ENCODE assay signal across 25 cellular contexts in the genomic region with DNA sequence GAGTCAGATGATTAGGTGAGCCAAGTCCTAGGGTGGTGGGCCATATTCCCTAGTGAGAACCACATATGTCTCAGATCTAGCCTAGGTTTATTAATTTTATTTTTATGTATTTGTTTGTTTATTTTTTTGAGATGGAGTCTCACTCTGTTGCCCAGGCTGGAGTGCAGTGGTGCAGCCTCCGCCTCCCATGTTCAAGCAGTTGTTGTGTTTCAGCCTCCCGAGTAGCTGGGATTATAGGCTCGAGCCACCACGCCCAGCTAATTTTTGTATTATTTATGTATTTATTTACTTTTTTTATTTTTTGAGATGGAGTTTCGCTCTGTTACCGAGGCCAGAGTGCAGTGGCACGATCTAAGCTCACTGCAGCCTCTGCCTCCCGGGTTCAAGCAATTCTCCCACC. TPM values are rescaled to one million over a fixed set of nuclear protein-coding genes. Genes with fewer than 3 reads are reported as not detected.
DNase-seq lines count a peak whose midpoint lies in the region; ATAC-seq and TF ChIP-seq lines count a peak whose summit lies in the region.
"Had no signal": no experiment of that assay in that cellular context is flagged by ENCODE, and none has a peak within 500 bp of the region (broad histone marks: within the 10 kb centered on the region; RNA-seq: fewer than 3 reads in every experiment).

No MANE protein-coding gene starts in this region.

- no peaks in the 10 kb centered on the region for H3K27me3 Mint-ChIP-seq in chondrocyte (ENCODE audit: low read depth)
- H3K27me3 Mint-ChIP-seq in activated CD4-positive, alpha-beta T cell treated with anti-CD3 and anti-CD28 coated beads for 36 hours, result no peaks in the 10 kb centered on the region
- H3K27me3 Mint-ChIP-seq: B cell; CD4-positive, alpha-beta memory T cell; CD4-positive, alpha-beta T cell; CD4-positive, CD25-positive, alpha-beta regulatory T cell; CD8-positive, alpha-beta memory T cell had no signal

- POLR2A ChIA-PET in activated CD4-positive, alpha-beta T cell treated with anti-CD3 and anti-CD28 coated beads for 36 hours (lab: Charles Lee), result no interaction called here

- no peak overlapping the region for H3K27ac Mint-ChIP-seq in chondrocyte (ENCODE audit: unreplicated experiment)
- no peak overlapping the region for H3K27ac Mint-ChIP-seq in activated CD4-positive, alpha-beta T cell treated with anti-CD3 and anti-CD28 coated beads for 36 hours
- H3K27ac Mint-ChIP-seq: B cell; CD4-positive, alpha-beta T cell; CD8-positive, alpha-beta T cell had no signal

- intact Hi-C loops in activated CD4-positive, alpha-beta T cell treated with anti-CD3 and anti-CD28 coated beads for 36 hours (cut with DNase I, micrococcal nuclease), result no loop called here

- CTCF ChIA-PET in activated CD4-positive, alpha-beta T cell treated with anti-CD3 and anti-CD28 coated beads for 36 hours (lab: Charles Lee), result no interaction called here

- DNase-seq in chondrocyte (ENCODE audit: low spot score), result peak; percentile 12
- DNase-seq in activated CD4-positive, alpha-beta T cell treated with anti-CD3 and anti-CD28 coated beads for 36 hours, result no peak
- DNase-seq: 8988T; ACHN; AML-193; BE2C; C1 segment of cervical spinal cord; Caco-2; Calu3; CD4-positive, alpha-beta memory T cell; CD4-positive, alpha-beta T cell; CD4-positive, CD25-positive, alpha-beta regulatory T cell; CD8-positive, alpha-beta memory T cell; CD8-positive, alpha-beta T cell; COR-L47; DMS 273 treated with DMSO at 0.1 percent for 48 hours; DMS153; DMS53; DMS79; DMS79 treated with DMSO at 0.1 percent for 48 hours; DND-41; EL had no signal

- peaks cover 59% of the 10 kb centered on the region for H3K36me3 Mint-ChIP-seq in chondrocyte (ENCODE audit: low read depth)
- peaks cover 74% of the 10 kb centered on the region for H3K36me3 Mint-ChIP-seq in activated CD4-positive, alpha-beta T cell treated with anti-CD3 and anti-CD28 coated beads for 36 hours (ENCODE audit: low read depth)

- H3K4me3 Mint-ChIP-seq in chondrocyte (ENCODE audit: unreplicated experiment), result no peak overlapping the region
- no peak overlapping the region for H3K4me3 Mint-ChIP-seq in activated CD4-positive, alpha-beta T cell treated with anti-CD3 and anti-CD28 coated beads for 36 hours
- H3K4me3 Mint-ChIP-seq: B cell; CD14-positive monocyte; CD4-positive, alpha-beta memory T cell; CD4-positive, alpha-beta T cell; CD4-positive, CD25-positive, alpha-beta regulatory T cell; CD8-positive, alpha-beta memory T cell; CD8-positive, alpha-beta T cell had no signal

- no peaks in the 10 kb centered on the region for H3K9me3 Mint-ChIP-seq in chondrocyte (ENCODE audit: low read depth)
- H3K9me3 Mint-ChIP-seq in activated CD4-positive, alpha-beta T cell treated with anti-CD3 and anti-CD28 coated beads for 36 hours (ENCODE audit: low read depth), result no peaks in the 10 kb centered on the region
- H3K9me3 Mint-ChIP-seq: CD14-positive monocyte; CD4-positive, alpha-beta memory T cell; CD4-positive, alpha-beta T cell; CD4-positive, CD25-positive, alpha-beta regulatory T cell; CD8-positive, alpha-beta memory T cell; CD8-positive, alpha-beta T cell had no signal

- H3K4me1 Mint-ChIP-seq in chondrocyte (ENCODE audit: low read depth), result peaks cover 17% of the 10 kb centered on the region
- H3K4me1 Mint-ChIP-seq in activated CD4-positive, alpha-beta T cell treated with anti-CD3 and anti-CD28 coated beads for 36 hours, result no peaks in the 10 kb centered on the region
- H3K4me1 Mint-ChIP-seq: B cell; CD14-positive monocyte; CD4-positive, alpha-beta memory T cell; CD4-positive, CD25-positive, alpha-beta regulatory T cell; CD8-positive, alpha-beta memory T cell had no signal

- TF ChIP-seq CTCF in chondrocyte (IDR thresholded peaks at IDR 0.05), result no peak

- no peak for ATAC-seq in activated CD4-positive, alpha-beta T cell treated with anti-CD3 and anti-CD28 coated beads for 36 hours
- ATAC-seq: A549; CD8-positive, alpha-beta T cell had no signal

RNA-seq across cellular contexts. Expression of gene NUP188, which starts 36.0 kb away (rescaled TPM):
- 36.0 to 51.8 TPM (median 38.2 TPM) in 3 replicates for total RNA-seq in chondrocyte
- 100 to 1,000 TPM; 102 to 124 TPM for total RNA-seq in activated CD4-positive, alpha-beta T cell treated with anti-CD3 and anti-CD28 coated beads for 36 hours

RNA-seq across cellular contexts. Expression of gene DOLK, which starts 36.1 kb away (rescaled TPM):
- 21.5 to 24.7 TPM (median 22.2 TPM) in 3 replicates for total RNA-seq in chondrocyte
- total RNA-seq in activated CD4-positive, alpha-beta T cell treated with anti-CD3 and anti-CD28 coated beads for 36 hours, result 1 to 10 TPM; 4.8 to 5.0 TPM

RNA-seq across cellular contexts. Expression of gene SH3GLB2, which starts 44.6 kb away (rescaled TPM):
- total RNA-seq in chondrocyte, result 57.8 to 66.4 TPM (median 62.2 TPM) in 3 replicates
- total RNA-seq in activated CD4-positive, alpha-beta T cell treated with anti-CD3 and anti-CD28 coated beads for 36 hours, result 10 to 100 TPM; 49.1 to 53.7 TPM

RNA-seq across cellular contexts. Expression of gene MIGA2, which starts 52.9 kb away (rescaled TPM):
- 19.7 to 26.7 TPM (median 22.0 TPM) in 3 replicates for total RNA-seq in chondrocyte
- total RNA-seq in activated CD4-positive, alpha-beta T cell treated with anti-CD3 and anti-CD28 coated beads for 36 hours, result 10 to 100 TPM; 15.7 to 25.8 TPM
